10 cellular contexts compared by ENCODE assay signal in the genomic region with DNA sequence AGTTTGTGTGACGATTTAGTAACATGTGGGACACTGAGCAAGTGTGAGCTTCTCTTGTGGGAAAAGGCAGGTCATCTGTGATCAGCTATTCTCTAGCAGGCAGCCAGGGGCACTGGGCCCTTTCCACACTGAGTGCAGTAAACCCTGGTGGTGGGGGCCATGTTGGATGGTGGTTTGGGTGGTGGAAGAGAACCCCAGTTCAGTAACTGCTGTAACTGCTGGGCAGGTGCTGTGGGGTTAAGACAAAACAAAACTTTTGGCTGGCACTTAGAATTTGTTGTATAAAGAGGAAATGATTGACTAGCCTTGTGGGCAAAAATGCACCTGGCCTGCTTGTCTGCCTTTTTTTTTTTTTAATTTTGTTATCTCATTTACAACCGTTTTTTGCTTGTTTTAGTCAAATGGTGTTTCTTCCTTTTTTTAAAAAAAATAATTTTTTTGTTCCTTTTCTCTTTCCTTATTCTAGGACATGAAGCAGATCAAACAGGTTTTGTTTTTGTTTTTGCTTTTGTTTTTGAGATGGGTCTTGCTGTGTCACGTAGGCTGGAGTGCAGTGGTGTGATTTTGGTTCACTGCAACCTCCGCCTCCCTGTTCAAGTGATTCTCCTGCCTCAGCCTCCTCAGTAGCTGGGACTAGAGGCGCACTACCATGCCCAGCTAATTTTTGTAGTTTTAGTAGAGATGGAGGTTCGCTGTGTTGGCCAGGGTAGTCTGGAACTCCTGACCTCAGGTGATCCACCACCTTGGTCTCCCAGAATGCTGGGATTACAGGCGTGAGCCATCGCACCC. TPM values are rescaled to one million over a fixed set of nuclear protein-coding genes. Genes with fewer than 3 reads are reported as not detected.
DNase-seq lines count a peak whose midpoint lies in the region; ATAC-seq, FAIRE-seq and TF ChIP-seq lines count a peak whose summit lies in the region.
"Had no signal": no experiment of that assay in that cellular context is flagged by ENCODE, and none has a peak within 500 bp of the region (broad histone marks: within the 10 kb centered on the region; RNA-seq: fewer than 3 reads in every experiment).

No MANE protein-coding gene starts in this region.

- no peaks in the 10 kb centered on the region for H3K27me3 Mint-ChIP-seq in stimulated activated memory B cell treated with anti-CD40 and anti-IgM and Interleukin-4, amounts not matched to agents 10 μg/mL and 1 μg/mL and 100 μg/mL, for 72 hours

- H3K14ac ChIP-seq in H1 (ENCODE audit: insufficient read length) = no peak overlapping the region

- no peak overlapping the region for H3K4ac ChIP-seq in H1 (replicated peaks; ENCODE audit: insufficient read length, low read depth, low read length)

- H3K4me3 ChIP-seq in H1 (ENCODE audit: extremely low read depth in 1 of 4, insufficient read depth in 2 of 4, low read depth in 3 of 4, low read length in 4 of 4) = no peak overlapping the region
- no peak overlapping the region for H3K4me3 ChIP-seq in left lung

- H3K27me3 ChIP-seq in H1 (replicated peaks in 1 of 4; ENCODE audit: control insufficient read depth in 3 of 4, extremely low read depth in 1 of 4, insufficient read depth in 3 of 4, low read length in 3 of 4) = no peaks in the 10 kb centered on the region
- H3K27me3 ChIP-seq in left lung = no peaks in the 10 kb centered on the region

- TF ChIP-seq CTCF in H1 (IDR thresholded peaks at IDR 0.05; ENCODE audit: control extremely low read depth in 1 of 3, insufficient read depth in 1 of 3, low read depth in 1 of 3, low read length in 3 of 3) (peak in 2 of 3 experiments; percentile 12 to 13; a peak in 2 of 4 replicates), left lung (IDR thresholded peaks at IDR 0.05) (no peak)

- peaks cover 57% of the 10 kb centered on the region for H3K36me3 Mint-ChIP-seq in stimulated activated memory B cell treated with anti-CD40 and anti-IgM and Interleukin-4, amounts not matched to agents 10 μg/mL and 1 μg/mL and 100 μg/mL, for 72 hours

- TF ChIP-seq RAD21 in H1 (IDR thresholded peaks at IDR 0.05 in 1 of 2, conservative IDR thresholded peaks at IDR 0.05 in 1 of 2; ENCODE audit: low read depth in 2 of 2, low read length in 2 of 2) = 0 out of 4 replicates have a peak, but pooled peaks of 1 of the 2 experiments have one; percentile 6

- H3K27ac Mint-ChIP-seq in stimulated activated memory B cell treated with anti-CD40 and anti-IgM and Interleukin-4, amounts not matched to agents 10 μg/mL and 1 μg/mL and 100 μg/mL, for 72 hours = peak overlapping the region; percentile 25

- H4K8ac ChIP-seq in H1 (ENCODE audit: extremely low read depth, insufficient read depth, low read length) = no peak overlapping the region

- H3K27ac ChIP-seq in H1 (ENCODE audit: low read depth, low read length) (no peak overlapping the region), left lung (no peak overlapping the region)
- H3K27ac ChIP-seq: VCaP had no signal

- no peak overlapping the region for H3K4me2 ChIP-seq in H1 (ENCODE audit: insufficient read depth in 1 of 2, low read depth in 2 of 2, low read length in 2 of 2)

- H3K79me1 ChIP-seq in H1 (ENCODE audit: low read depth, low read length) = peaks cover 2% of the 10 kb centered on the region

- no peak overlapping the region for H4K5ac ChIP-seq in H1 (ENCODE audit: insufficient read length, low read depth, low read length)

- H3K4me3 Mint-ChIP-seq in stimulated activated memory B cell treated with anti-CD40 and anti-IgM and Interleukin-4, amounts not matched to agents 10 μg/mL and 1 μg/mL and 100 μg/mL, for 72 hours = no peak overlapping the region

- H2AK5ac ChIP-seq in H1 (ENCODE audit: low read depth, low read length) = no peak overlapping the region

- POLR2A ChIA-PET in H1 (lab: Charles Lee; ENCODE audit: partially characterized antibody) = no interaction called here

- no peak overlapping the region for H2BK12ac ChIP-seq in H1 (ENCODE audit: low read depth, low read length)

- H3K18ac ChIP-seq in H1 (ENCODE audit: extremely low read depth, low read length) = no peak overlapping the region

- H3K36me3 ChIP-seq in H1 (ENCODE audit: control insufficient read depth in 2 of 4, insufficient read depth in 4 of 4, low read length in 3 of 4) = peaks cover 7 to 66% (median 45%) of the 10 kb centered on the region in 4 experiments; a peak in 7 of 8 replicates
- H3K36me3 ChIP-seq in left lung = peaks cover 0 to 97% of the 10 kb centered on the region in 2 donors

- H3K79me2 ChIP-seq in H1 (ENCODE audit: control insufficient read depth in 1 of 2, insufficient read depth in 2 of 2, low read length in 2 of 2) = no peaks in the 10 kb centered on the region

- no peak for TF ChIP-seq POLR2A in H1 (IDR thresholded peaks at IDR 0.05; ENCODE audit: control extremely low read depth in 1 of 2, low read depth in 2 of 2, low read length in 2 of 2)

- no peaks in the 10 kb centered on the region for H3K9me3 Mint-ChIP-seq in stimulated activated memory B cell treated with anti-CD40 and anti-IgM and Interleukin-4, amounts not matched to agents 10 μg/mL and 1 μg/mL and 100 μg/mL, for 72 hours

- FAIRE-seq in H1 (lab: Jason Lieb, UNC) = no peak

- no peak overlapping the region for H3K9ac ChIP-seq in H1 (replicated peaks in 1 of 4; ENCODE audit: extremely low read depth in 1 of 4, low read depth in 3 of 4, low read length in 3 of 4)

- intact Hi-C loops in left lung (cut with DNase I) = no loop called here

- peak; percentile 21 for DNase-seq in activated gamma-delta T cell treated with Interleukin-2 at 50 U/mL for 16 hours
- no peak for DNase-seq in activated gamma-delta T cell (lab: John Stamatoyannopoulos, UW)
- no peak for DNase-seq in H1 (ENCODE audit: low read depth in 1 of 2, low spot score in 2 of 2)
- DNase-seq in left lung = no peak
- no peak for DNase-seq in NCI-H2171 treated with DMSO at 0.1 percent for 48 hours (lab: John Stamatoyannopoulos, UW)
- DNase-seq: NCI-H510A had no signal

- no peak overlapping the region for H3K56ac ChIP-seq in H1 (replicated peaks; ENCODE audit: insufficient read length, low read depth, low read length)

- CTCF ChIA-PET in H1 (lab: Charles Lee; ENCODE audit: partially characterized antibody) = interaction anchor here (0.8 to 1.5 kb wide), 5 partner anchors 11 to 176 kb away, joined by 3 to 6 read pairs (median 4); no protein-coding TSS in a partner anchor

- no peak for TF ChIP-seq EP300 in H1 (IDR thresholded peaks at IDR 0.05; ENCODE audit: borderline replicate concordance in 1 of 2, low read depth in 2 of 2, low read length in 2 of 2)

- no peak overlapping the region for H3K23ac ChIP-seq in H1 (ENCODE audit: insufficient read length)

- no peak overlapping the region for H2BK20ac ChIP-seq in H1 (ENCODE audit: low read length)

- peaks cover 7% of the 10 kb centered on the region for H3K4me1 Mint-ChIP-seq in stimulated activated memory B cell treated with anti-CD40 and anti-IgM and Interleukin-4, amounts not matched to agents 10 μg/mL and 1 μg/mL and 100 μg/mL, for 72 hours

- H4K20me1 ChIP-seq in H1 (replicated peaks in 1 of 2; ENCODE audit: control insufficient read depth in 1 of 2, insufficient read depth in 2 of 2, low read length in 2 of 2) = peaks cover 2 to 4% of the 10 kb centered on the region in 2 experiments

- H2BK5ac ChIP-seq in H1 (ENCODE audit: low read depth, low read length) = no peak overlapping the region

- H3K4me1 ChIP-seq in H1 (replicated peaks in 1 of 4; ENCODE audit: control insufficient read depth in 3 of 4, insufficient read depth in 4 of 4, low read length in 3 of 4) (no peaks in the 10 kb centered on the region), left lung (peaks cover 3 to 6% of the 10 kb centered on the region in 2 donors)

- H2BK15ac ChIP-seq in H1 (ENCODE audit: low read length) = no peak overlapping the region

- WGBS in H1 (ENCODE audit: extremely low coverage in 1 of 2, insufficient coverage in 1 of 2, insufficient read length in 1 of 2, insufficient replicate concordance in 2 of 2, low coverage in 1 of 2, low lambda C conversion rate in 2 of 2, missing lambda C conversion rate in 1 of 2), 2 experiments = 94% methylated on average over 8 of the region's 8 CpGs; no CpG with 5 or more reads in 1 of the 2 experiments

- no peak overlapping the region for H4K91ac ChIP-seq in H1 (replicated peaks; ENCODE audit: insufficient read length, low read length)

- H2AFZ ChIP-seq in H1 (ENCODE audit: low read length) = no peak overlapping the region

- no peaks in the 10 kb centered on the region for H3K23me2 ChIP-seq in H1 (ENCODE audit: low read depth, low read length)

- H2BK120ac ChIP-seq in H1 (replicated peaks; ENCODE audit: low read depth, low read length) = no peak overlapping the region

- H3K9me3 ChIP-seq in H1 (ENCODE audit: insufficient read depth in 2 of 2, low read depth in 1 of 2, low read length in 1 of 2) (no peaks in the 10 kb centered on the region), left lung (no peaks in the 10 kb centered on the region)

- ATAC-seq in HG03521 (IDR thresholded peaks at IDR 0.05; ENCODE audit: unreplicated experiment) (peak; percentile 65), left lung (no peak), HG02870 (IDR thresholded peaks at IDR 0.05; ENCODE audit: unreplicated experiment) (no peak)
- peak; percentile 55 for ATAC-seq in stimulated activated memory B cell treated with anti-CD40 and anti-IgM and Interleukin-4, amounts not matched to agents 10 μg/mL and 1 μg/mL and 100 μg/mL, for 72 hours

TF ChIP-seq in H1, 55 proteins besides CTCF, POLR2A, EP300 and RAD21:
- TF ChIP-seq YY1 (IDR thresholded peaks at IDR 0.05; ENCODE audit: low read depth, low read length) = 0 out of 2 replicates have a peak, but pooled peaks have one; percentile 8
- TF ChIP-seq BCL11A (IDR thresholded peaks at IDR 0.05; ENCODE audit: low read depth in 2 of 2, low read length in 2 of 2) = no peak
TF ChIP-seq in H1: peak in this region for 1.

RNA-seq across cellular contexts. Expression of a gene that starts 59.8 kb away (rescaled TPM):
- 74.1 and 80.7 TPM in 2 replicates for total RNA-seq in H1 (2021; fragmentation: NEBNext Ultra II Directional; extraction: Animal tissue kit (Norgen Biotek cat#: 25700))
- polyA plus RNA-seq in H1 (2011; rRNA removed) = 20.6 and 27.3 TPM in 2 replicates
- 22.1 TPM for polyA plus RNA-seq in H1 (2011; cell fraction: cytosol; rRNA removed)
- 71.3 TPM for polyA plus RNA-seq in H1 (2011; cell fraction: nucleus; rRNA removed)
- 56.9 to 65.8 TPM (median 64.4 TPM) in 4 replicates for polyA plus RNA-seq in H1 (2012, experiment 1 of 2)
- 9.5 TPM for polyA plus RNA-seq in H1 (2012, experiment 2 of 2)
- polyA plus RNA-seq in H1 (2013, experiment 1 of 2) = 66.8 TPM
- polyA plus RNA-seq in H1 (2013, experiment 2 of 2) = 53.5 TPM
- polyA minus RNA-seq in H1 (2011; rRNA and poly(A)+ RNA removed) = 94.0 and 116 TPM in 2 replicates
- 79.9 TPM for polyA minus RNA-seq in H1 (2011; cell fraction: cytosol; rRNA and poly(A)+ RNA removed)
- 135 TPM for polyA minus RNA-seq in H1 (2011; cell fraction: nucleus; rRNA and poly(A)+ RNA removed)
- total RNA-seq in left lung = 100 to 1,000 TPM; 141 to 153 TPM

Comparison
In these comparisons a context has a peak if more than half of its experiments do, and no peak if none do; other contexts are left out.
1. ATAC-seq: peak in HG03521 (single experiment) and stimulated activated memory B cell treated with anti-CD40 and anti-IgM and Interleukin-4, amounts not matched to agents 10 μg/mL and 1 μg/mL and 100 μg/mL, for 72 hours (single experiment); none in left lung (single experiment) and HG02870 (single experiment).
2. CTCF ChIP-seq: peak in H1 (2 of 3); none in left lung (0 of 2).